ENCODE assay signal across 21 cellular contexts in the genomic region with DNA sequence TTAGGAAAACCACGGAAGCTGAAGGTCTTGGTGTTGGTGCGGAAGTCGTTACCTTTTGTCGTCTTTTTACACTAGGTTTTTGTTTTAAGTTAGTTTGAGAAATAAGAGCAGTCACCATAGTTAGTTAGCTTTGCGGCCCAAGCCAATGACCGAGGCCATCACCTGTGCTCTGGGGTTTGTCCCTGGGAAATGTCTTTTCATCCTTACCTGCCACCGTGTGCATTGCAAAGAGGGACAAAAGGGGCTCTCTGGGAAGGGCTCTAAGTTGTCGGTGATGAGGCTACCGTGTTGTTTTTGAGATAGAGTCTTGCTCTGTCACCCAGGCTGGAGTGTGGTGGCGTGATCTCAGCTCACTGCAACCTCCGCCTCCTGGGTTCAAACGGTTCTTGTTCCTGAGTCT. TPM values are rescaled to one million over a fixed set of nuclear protein-coding genes. Genes with fewer than 3 reads are reported as not detected.
"Had no signal": no experiment of that assay in that cellular context is flagged by ENCODE, and none has a peak within 500 bp of the region (broad histone marks: within the 10 kb centered on the region; RNA-seq: fewer than 3 reads in every experiment).

No MANE protein-coding gene starts in this region.

- H3K4me2 ChIP-seq: smooth muscle cell had no signal

- DNase-seq: cortex of kidney; dorsolateral prefrontal cortex; effector CD8-positive, alpha-beta T cell; gastrocnemius medialis; heart right ventricle; hypothalamus; kidney glomerular epithelial cell; naive thymus-derived CD4-positive, alpha-beta T cell; ovary; right cardiac atrium; stimulated activated CD4-positive, alpha-beta T cell treated with anti-CD3 and anti-CD28 coated beads, Interleukin-2, amount 100 ng/mL, for 48 hours; stimulated activated naive CD8-positive, alpha-beta T cell treated with anti-CD3 and anti-CD28 coated beads, Interleukin-15, Interleukin-2, amounts not matched to agents 100 U/mL and 50 U/mL, for 24 hours; thyroid gland had no signal

- FAIRE-seq: islet of Langerhans, urothelium cell line had no signal

- H3K4me3 ChIP-seq: dorsolateral prefrontal cortex, gastrocnemius medialis, heart right ventricle, ovary, smooth muscle cell, suprapubic skin, thyroid gland had no signal

- ATAC-seq: esophagus mucosa; gastrocnemius medialis; heart right ventricle; naive thymus-derived CD4-positive, alpha-beta T cell; right cardiac atrium; stimulated activated naive CD8-positive, alpha-beta T cell treated with anti-CD3 and anti-CD28 coated beads, Interleukin-15, Interleukin-2, amounts not matched to agents 100 U/mL and 50 U/mL, for 24 hours had no signal

- H3K9me3 Mint-ChIP-seq: naive thymus-derived CD4-positive, alpha-beta T cell; type B pancreatic cell had no signal

- H3K9me3 ChIP-seq: gastrocnemius medialis, heart right ventricle, neutrophil, ovary, suprapubic skin, thyroid gland had no signal

- H3K4me3 Mint-ChIP-seq: naive thymus-derived CD4-positive, alpha-beta T cell; type B pancreatic cell had no signal

- H3K27ac Mint-ChIP-seq: type B pancreatic cell had no signal

- H3K36me3 ChIP-seq: ovary had no signal

- H3K27me3 ChIP-seq: dorsolateral prefrontal cortex, gastrocnemius medialis, heart right ventricle, neutrophil, ovary, suprapubic skin, thyroid gland had no signal

- H3K27me3 Mint-ChIP-seq: naive thymus-derived CD4-positive, alpha-beta T cell; type B pancreatic cell had no signal

- H3K27ac ChIP-seq: dorsolateral prefrontal cortex, gastrocnemius medialis, heart right ventricle, neutrophil, ovary, suprapubic skin, thyroid gland had no signal

- H3K4me1 ChIP-seq: gastrocnemius medialis, suprapubic skin, thyroid gland had no signal

RNA-seq across cellular contexts. Expression of gene NDE1, which starts 49.8 kb away (rescaled TPM):
- polyA plus RNA-seq: neural cell had no signal
